Comparison of ENCODE assay signal across 15 cellular contexts in genomic region chr6:166415833-166416347, GRCh38. TPM values are rescaled to one million over a fixed set of nuclear protein-coding genes. Genes with fewer than 3 reads are reported as not detected.
DNase-seq lines count a peak whose midpoint lies in the region; ATAC-seq and TF ChIP-seq lines count a peak whose summit lies in the region.
"Had no signal": no experiment of that assay in that cellular context is flagged by ENCODE, and none has a peak within 500 bp of the region (broad histone marks: within the 10 kb centered on the region; RNA-seq: fewer than 3 reads in every experiment).

No MANE protein-coding gene starts in this region.

- peaks cover 8 to 24% of the 10 kb centered on the region in 2 experiments for H3K36me3 ChIP-seq in trophoblast cell (ENCODE audit: control insufficient read depth in 1 of 2, insufficient read depth in 2 of 2, low read length in 2 of 2)
- H3K36me3 ChIP-seq: colonic mucosa had no signal

- H2AFZ ChIP-seq in H9 (ENCODE audit: low read length) (no peak overlapping the region), trophoblast cell (ENCODE audit: insufficient read depth, low read length, poor library complexity) (no peak overlapping the region)

- no peak overlapping the region for H3K18ac ChIP-seq in H9 (ENCODE audit: insufficient read length, low read depth, low read length)
- H3K18ac ChIP-seq in trophoblast cell (ENCODE audit: low read length): no peak overlapping the region

- no peak overlapping the region for H4K8ac ChIP-seq in H9 (replicated peaks; ENCODE audit: insufficient read length, low read depth, low read length)
- H4K8ac ChIP-seq in trophoblast cell (ENCODE audit: low read depth, low read length): no peak overlapping the region

- no peak overlapping the region for H3K9ac ChIP-seq in H9 (ENCODE audit: extremely low read depth, insufficient read length, low read length)
- H3K9ac ChIP-seq in trophoblast cell (ENCODE audit: low read length): no peak overlapping the region
- H3K9ac ChIP-seq: BLaER1 treated with 17β-estradiol and CSF1 and Interleukin-3, amounts not matched to agents 10 nM and 100 nM had no signal

- H3K79me2 ChIP-seq in H9 (ENCODE audit: insufficient read depth, low read length) (no peaks in the 10 kb centered on the region), trophoblast cell (ENCODE audit: control insufficient read depth, insufficient read depth, low read length, poor library complexity) (no peaks in the 10 kb centered on the region)

- H3K4me2 ChIP-seq in H9 (ENCODE audit: insufficient read depth, insufficient read length, low read length) (no peak overlapping the region), trophoblast cell (ENCODE audit: low read length) (no peak overlapping the region)
- H3K4me2 ChIP-seq: BLaER1 treated with 17β-estradiol and CSF1 and Interleukin-3, amounts not matched to agents 10 nM and 100 nM had no signal

- H3K14ac ChIP-seq in H9 (ENCODE audit: insufficient read depth, low read length) (no peak overlapping the region), trophoblast cell (ENCODE audit: low read length) (no peak overlapping the region)

- H3K4ac ChIP-seq in H9 (ENCODE audit: low read depth, low read length) (no peak overlapping the region), trophoblast cell (ENCODE audit: low read depth, low read length) (no peak overlapping the region)

- no peak overlapping the region for H2BK120ac ChIP-seq in H9 (ENCODE audit: low read depth, low read length, poor library complexity, severe bottlenecking)
- H2BK120ac ChIP-seq in trophoblast cell (ENCODE audit: insufficient read depth, low read length, poor library complexity): no peak overlapping the region

- H4K5ac ChIP-seq in H9 (ENCODE audit: insufficient read length, low read depth, low read length): peak overlapping the region; percentile 22

- no peak overlapping the region for H3K27ac ChIP-seq in H9 (ENCODE audit: insufficient read length, low read depth, low read length)
- no peak overlapping the region for H3K27ac ChIP-seq in trophoblast cell (ENCODE audit: low read depth, low read length)
- H3K27ac ChIP-seq: 22Rv1; BLaER1 treated with 17β-estradiol and CSF1 and Interleukin-3, amounts not matched to agents 10 nM and 100 nM; colonic mucosa had no signal

- peaks cover 5% of the 10 kb centered on the region for H3K23me2 ChIP-seq in H9 (ENCODE audit: insufficient read length, low read depth, low read length, poor library complexity, severe bottlenecking)

- no peak overlapping the region for H4K12ac ChIP-seq in trophoblast cell (ENCODE audit: low read depth, low read length)

- H3K9me3 ChIP-seq in H9 (ENCODE audit: control insufficient read depth, low read depth, low read length) (no peaks in the 10 kb centered on the region), trophoblast cell (ENCODE audit: insufficient read depth, low read depth, low read length) (peaks cover 4% of the 10 kb centered on the region)
- H3K9me3 ChIP-seq: colonic mucosa had no signal

- H2BK5ac ChIP-seq in H9 (ENCODE audit: insufficient read length, low read length) (no peak overlapping the region), trophoblast cell (ENCODE audit: low read depth, low read length, poor library complexity) (no peak overlapping the region)

- H3K4me3 ChIP-seq in trophoblast cell (ENCODE audit: low read depth, low read length): peak overlapping the region; percentile 10
- H3K4me3 ChIP-seq: BLaER1 treated with 17β-estradiol and CSF1 and Interleukin-3, amounts not matched to agents 10 nM and 100 nM; colonic mucosa had no signal

- DNase-seq in T-helper 1 cell (no peak), H9 (no peak), trophoblast cell (no peak), NCI-H345 (lab: John Stamatoyannopoulos, UW) (no peak), NCI-H1436 (lab: John Stamatoyannopoulos, UW) (no peak)
- no peak for DNase-seq in activated naive CD8-positive, alpha-beta T cell treated with anti-CD3 and anti-CD28 coated beads, Interleukin-2, amount 50 U/mL, for 24 hours
- DNase-seq: activated CD8-positive, alpha-beta memory T cell treated with anti-CD3 and anti-CD28 coated beads for 24 hours; colonic mucosa; erythroblast; GOT3; islet precursor cell had no signal

- H2BK20ac ChIP-seq in H9 (ENCODE audit: low read depth, low read length, poor library complexity, severe bottlenecking): no peak overlapping the region

- 100% methylated on average over 5 of the region's 5 CpGs for WGBS in H9 (ENCODE audit: extremely low coverage, insufficient read length, low lambda C conversion rate)
- 100% methylated on average over 4 of the region's 5 CpGs for WGBS in trophoblast cell (ENCODE audit: extremely low coverage, insufficient coverage, insufficient read length)

- H3K56ac ChIP-seq in H9 (ENCODE audit: insufficient read length, low read depth, low read length): peak overlapping the region; percentile 47

- H4K91ac ChIP-seq in H9 (ENCODE audit: insufficient read length, low read depth, low read length) (no peak overlapping the region), trophoblast cell (ENCODE audit: low read depth, low read length) (no peak overlapping the region)

- H3K9me3 Mint-ChIP-seq in T-helper 1 cell treated with Interleukin-12 subunit alpha and Interleukin-12 subunit beta and Interleukin-4 antibody, amounts not matched to agents 30 μg/mL and 1 μg/mL, for 36 hours: peaks cover 21% of the 10 kb centered on the region
- peaks cover 11 to 13% of the 10 kb centered on the region in 2 experiments; a peak in 4 of 5 replicates for H3K9me3 Mint-ChIP-seq in H9
- peaks cover 12% of the 10 kb centered on the region for H3K9me3 Mint-ChIP-seq in activated naive CD8-positive, alpha-beta T cell treated with anti-CD3 and anti-CD28 coated beads, Interleukin-2, amount 50 U/mL, for 24 hours

- no peaks in the 10 kb centered on the region for H3K79me1 ChIP-seq in H9 (ENCODE audit: insufficient read depth, low read depth, low read length, poor library complexity, severe bottlenecking)
- no peaks in the 10 kb centered on the region for H3K79me1 ChIP-seq in trophoblast cell (ENCODE audit: low read length)

- peaks cover 3% of the 10 kb centered on the region for H4K20me1 ChIP-seq in H9 (ENCODE audit: control insufficient read depth, insufficient read depth, insufficient read length)
- H4K20me1 ChIP-seq: BLaER1 treated with 17β-estradiol and CSF1 and Interleukin-3, amounts not matched to agents 10 nM and 100 nM had no signal

- peaks cover 35% of the 10 kb centered on the region for H3K36me3 Mint-ChIP-seq in T-helper 1 cell treated with Interleukin-12 subunit alpha and Interleukin-12 subunit beta and Interleukin-4 antibody, amounts not matched to agents 30 μg/mL and 1 μg/mL, for 36 hours (ENCODE audit: low read depth)
- peaks cover 27 to 37% (median 29%) of the 10 kb centered on the region in 3 experiments for H3K36me3 Mint-ChIP-seq in H9 (ENCODE audit: insufficient read depth in 1 of 3, low read depth in 3 of 3)
- peaks cover 12% of the 10 kb centered on the region for H3K36me3 Mint-ChIP-seq in activated naive CD8-positive, alpha-beta T cell treated with anti-CD3 and anti-CD28 coated beads, Interleukin-2, amount 50 U/mL, for 24 hours (ENCODE audit: low read depth)

- H3K4me1 ChIP-seq in H9 (ENCODE audit: insufficient read depth, low read length): no peaks in the 10 kb centered on the region
- H3K4me1 ChIP-seq in trophoblast cell (ENCODE audit: control insufficient read depth in 1 of 2, insufficient read depth in 2 of 2, low read length in 2 of 2): no peaks in the 10 kb centered on the region
- H3K4me1 ChIP-seq: colonic mucosa had no signal

- peak overlapping the region; percentile 41 for H3K4me3 Mint-ChIP-seq in T-helper 1 cell treated with Interleukin-12 subunit alpha and Interleukin-12 subunit beta and Interleukin-4 antibody, amounts not matched to agents 30 μg/mL and 1 μg/mL, for 36 hours
- H3K4me3 Mint-ChIP-seq in H9: no peak overlapping the region
- H3K4me3 Mint-ChIP-seq in activated naive CD8-positive, alpha-beta T cell treated with anti-CD3 and anti-CD28 coated beads, Interleukin-2, amount 50 U/mL, for 24 hours: no peak overlapping the region

- H3K27ac Mint-ChIP-seq in T-helper 1 cell treated with Interleukin-12 subunit alpha and Interleukin-12 subunit beta and Interleukin-4 antibody, amounts not matched to agents 30 μg/mL and 1 μg/mL, for 36 hours: peak overlapping the region; percentile 66
- no peak overlapping the region for H3K27ac Mint-ChIP-seq in H9
- H3K27ac Mint-ChIP-seq in activated naive CD8-positive, alpha-beta T cell treated with anti-CD3 and anti-CD28 coated beads, Interleukin-2, amount 50 U/mL, for 24 hours: peak overlapping the region; percentile 44

- H2BK15ac ChIP-seq in H9 (ENCODE audit: low read depth, low read length): no peak overlapping the region

- H3T11ph ChIP-seq in H9 (ENCODE audit: low read length): no peak overlapping the region

- H3K27me3 Mint-ChIP-seq in T-helper 1 cell treated with Interleukin-12 subunit alpha and Interleukin-12 subunit beta and Interleukin-4 antibody, amounts not matched to agents 30 μg/mL and 1 μg/mL, for 36 hours (ENCODE audit: low read depth): peaks cover 13% of the 10 kb centered on the region
- no peaks in the 10 kb centered on the region for H3K27me3 Mint-ChIP-seq in H9 (ENCODE audit: low read depth)
- H3K27me3 Mint-ChIP-seq in activated naive CD8-positive, alpha-beta T cell treated with anti-CD3 and anti-CD28 coated beads, Interleukin-2, amount 50 U/mL, for 24 hours: no peaks in the 10 kb centered on the region

- H2BK12ac ChIP-seq in H9 (ENCODE audit: insufficient read length, low read depth, low read length) (no peak overlapping the region), trophoblast cell (ENCODE audit: low read length) (no peak overlapping the region)

- ATAC-seq in activated naive CD8-positive, alpha-beta T cell treated with anti-CD3 and anti-CD28 coated beads, Interleukin-2, amount 50 U/mL, for 24 hours: no peak
- no peak for ATAC-seq in GM18858 (IDR thresholded peaks at IDR 0.05; ENCODE audit: unreplicated experiment)

- TF ChIP-seq CTCF in H9 (conservative IDR thresholded peaks at IDR 0.05): no peak

- H2AK5ac ChIP-seq in H9 (ENCODE audit: insufficient read length, low read length): no peak overlapping the region
- H2AK5ac ChIP-seq in trophoblast cell (ENCODE audit: low read length): no peak overlapping the region

- no peaks in the 10 kb centered on the region for H3K27me3 ChIP-seq in H9 (ENCODE audit: insufficient read depth, low read length)
- no peaks in the 10 kb centered on the region for H3K27me3 ChIP-seq in trophoblast cell (ENCODE audit: insufficient read depth, low read length)
- H3K27me3 ChIP-seq: BLaER1 treated with 17β-estradiol and CSF1 and Interleukin-3, amounts not matched to agents 10 nM and 100 nM; colonic mucosa had no signal

- H3K23ac ChIP-seq in H9 (ENCODE audit: insufficient read length, low read depth, low read length) (no peak overlapping the region), trophoblast cell (ENCODE audit: low read length) (no peak overlapping the region)

- H3K4me1 Mint-ChIP-seq in T-helper 1 cell treated with Interleukin-12 subunit alpha and Interleukin-12 subunit beta and Interleukin-4 antibody, amounts not matched to agents 30 μg/mL and 1 μg/mL, for 36 hours (ENCODE audit: low read depth): peaks cover 72% of the 10 kb centered on the region
- H3K4me1 Mint-ChIP-seq in H9: peaks cover 0 to under 1% of the 10 kb centered on the region in 2 experiments; a peak in 1 of 4 replicates
- H3K4me1 Mint-ChIP-seq in activated naive CD8-positive, alpha-beta T cell treated with anti-CD3 and anti-CD28 coated beads, Interleukin-2, amount 50 U/mL, for 24 hours: peaks cover 82% of the 10 kb centered on the region

RNA-seq across cellular contexts. Expression of gene MPC1, which starts 33.1 kb away (rescaled TPM):
- 9.7 and 10.0 TPM in 2 replicates for total RNA-seq in H9 (2021)
- 37.3 and 39.8 TPM in 2 replicates for polyA plus RNA-seq in trophoblast cell (2013)

Comparison
In these comparisons a context has a peak if more than half of its experiments do, and no peak if none do; other contexts are left out.
1. H3K27ac Mint-ChIP-seq: peak in T-helper 1 cell treated with Interleukin-12 subunit alpha and Interleukin-12 subunit beta and Interleukin-4 antibody, amounts not matched to agents 30 μg/mL and 1 μg/mL, for 36 hours (single experiment) and activated naive CD8-positive, alpha-beta T cell treated with anti-CD3 and anti-CD28 coated beads, Interleukin-2, amount 50 U/mL, for 24 hours (single experiment); none in H9 (0 of 3).